8 cellular contexts compared by ENCODE assay signal in genomic region chr19:16051254-16052025, GRCh38. TPM values are rescaled to one million over a fixed set of nuclear protein-coding genes. Genes with fewer than 3 reads are reported as not detected.
DNase-seq lines count a peak whose midpoint lies in the region; ATAC-seq and TF ChIP-seq lines count a peak whose summit lies in the region.

No MANE protein-coding gene starts in this region.

- H3K27ac ChIP-seq in A673 (ENCODE audit: low read depth, low read length, poor library complexity, severe bottlenecking) (no peak overlapping the region), foreskin keratinocyte (no peak overlapping the region)

- H3K27me3 ChIP-seq in A673 (replicated peaks; ENCODE audit: insufficient read depth, low read depth, low read length, poor library complexity) (no peaks in the 10 kb centered on the region), H7 (ENCODE audit: control insufficient read depth, insufficient read depth, low read length) (no peaks in the 10 kb centered on the region), foreskin keratinocyte (peaks cover 8% of the 10 kb centered on the region)

- H3K4me3 ChIP-seq in A673 (ENCODE audit: low read depth, low read length, poor library complexity, severe bottlenecking) = no peak overlapping the region
- H3K4me3 ChIP-seq in H7 (ENCODE audit: insufficient read depth, low read depth, low read length) = no peak overlapping the region

- H3K9me3 ChIP-seq in A673 (ENCODE audit: low read depth, low read length, poor library complexity, severe bottlenecking) = no peaks in the 10 kb centered on the region

- TF ChIP-seq CTCF in A673 (conservative IDR thresholded peaks at IDR 0.05; ENCODE audit: low read depth, low read length) (no peak), foreskin keratinocyte (conservative IDR thresholded peaks at IDR 0.05) (peak; percentile 35)

- H3K4me1 ChIP-seq in A673 (ENCODE audit: insufficient read depth, low read length, poor library complexity, severe bottlenecking) (no peaks in the 10 kb centered on the region), foreskin keratinocyte (no peaks in the 10 kb centered on the region)

- no TSS peak for BruUV-seq in A673 (replicated peaks; lab: Mats Ljungman, UMichigan)

- POLR2A ChIA-PET in A673 (lab: Charles Lee; ENCODE audit: low non-redundant PET) = no interaction called here

- intact Hi-C loops in A673 (cut with micrococcal nuclease; ENCODE audit: unreplicated experiment) = no loop called here

- peak; percentile 58 for DNase-seq in A673 (ENCODE audit: low spot score)
- DNase-seq in H7 = peak; percentile 32
- peak; percentile 57 for DNase-seq in activated CD4-positive, alpha-beta T cell treated with anti-CD3 and anti-CD28 coated beads for 48 hours
- DNase-seq in foreskin keratinocyte = no peak
- DNase-seq in retina = no peak
- DNase-seq in DMS79 treated with DMSO at 0.1 percent for 48 hours (lab: John Stamatoyannopoulos, UW) = no peak
- no peak for DNase-seq in Ammon's horn (ENCODE audit: low spot score)

- no peaks in the 10 kb centered on the region for H3K36me3 ChIP-seq in A673 (ENCODE audit: insufficient read depth, low read length, poor library complexity, severe bottlenecking)
- no peaks in the 10 kb centered on the region for H3K36me3 ChIP-seq in H7 (replicated peaks; ENCODE audit: control insufficient read depth, insufficient read depth, low read length)

- CTCF ChIA-PET in A673 (lab: Charles Lee) = interaction anchor here (1.0 kb wide), 1 partner anchor 134 kb away, joined by 3 read pairs; the partner anchor contains the start of gene FAM32A

- peak; percentile 28 for ATAC-seq in foreskin keratinocyte
- no peak for ATAC-seq in HG03457 (IDR thresholded peaks at IDR 0.05; ENCODE audit: unreplicated experiment)

RNA-seq across cellular contexts. Expression of gene TPM4, which starts 24.9 kb away (rescaled TPM):
- total RNA-seq in A673 (2021) = 438 and 476 TPM in 2 replicates
- total RNA-seq in H7 (2014; rRNA removed; shearing (Covaris generic)) = 429 and 498 TPM in 2 replicates
- total RNA-seq in foreskin keratinocyte = 691 and 701 TPM in 2 replicates
- polyA plus RNA-seq in foreskin keratinocyte = 552 and 595 TPM in 2 replicates

Comparison
In these comparisons a context has a peak if more than half of its experiments do, and no peak if none do; other contexts are left out.
1. DNase-seq: peak in A673 (single experiment), H7 (single experiment) and activated CD4-positive, alpha-beta T cell treated with anti-CD3 and anti-CD28 coated beads for 48 hours (single experiment); none in foreskin keratinocyte (0 of 2), retina (single experiment), DMS79 treated with DMSO at 0.1 percent for 48 hours (single experiment) and Ammon's horn (single experiment).